In the genomic region with DNA sequence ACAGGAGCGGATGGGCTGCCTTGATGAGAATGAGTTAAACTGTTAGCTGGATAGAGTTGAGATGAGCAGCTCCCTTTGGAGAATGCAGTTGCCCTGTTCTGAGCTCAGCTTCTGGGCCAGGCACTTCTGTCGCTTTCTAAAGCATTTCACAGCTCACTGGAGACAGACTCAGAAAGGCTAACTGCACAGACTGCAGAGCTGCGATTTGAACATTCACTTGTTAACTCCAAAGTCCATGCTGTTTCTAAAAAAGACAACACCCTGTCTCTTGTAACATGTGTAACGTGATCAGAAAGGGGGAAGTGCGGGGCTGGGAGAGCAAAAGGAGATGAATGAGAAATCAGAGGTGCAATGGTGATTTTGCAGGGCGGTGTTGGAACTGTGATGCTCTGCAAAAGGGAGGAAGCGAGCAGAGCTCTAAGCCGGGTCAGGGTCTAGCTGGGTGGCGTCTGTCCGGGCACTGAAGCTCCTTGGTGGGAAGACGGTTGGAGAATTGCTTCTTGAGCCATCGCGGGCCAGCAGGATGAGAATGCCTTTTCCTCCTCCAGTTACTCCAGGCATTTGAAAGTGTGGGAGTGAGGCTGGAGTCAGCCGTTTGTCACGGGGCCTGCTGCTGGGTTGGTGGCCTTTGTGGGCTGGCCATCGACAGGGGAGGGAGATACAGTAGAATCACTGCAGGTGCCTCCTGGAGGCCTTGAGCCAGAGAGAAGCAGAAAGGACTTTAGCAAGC, we compare ENCODE assay signal across 1 cellular context.
TF ChIP-seq lines count a peak whose summit lies in the region.

No MANE protein-coding gene starts in this region.

TF ChIP-seq in liver, 16 proteins besides CTCF, POLR2A, EP300 and RAD21 (continued from another document):
- TF ChIP-seq, protein P1, sequence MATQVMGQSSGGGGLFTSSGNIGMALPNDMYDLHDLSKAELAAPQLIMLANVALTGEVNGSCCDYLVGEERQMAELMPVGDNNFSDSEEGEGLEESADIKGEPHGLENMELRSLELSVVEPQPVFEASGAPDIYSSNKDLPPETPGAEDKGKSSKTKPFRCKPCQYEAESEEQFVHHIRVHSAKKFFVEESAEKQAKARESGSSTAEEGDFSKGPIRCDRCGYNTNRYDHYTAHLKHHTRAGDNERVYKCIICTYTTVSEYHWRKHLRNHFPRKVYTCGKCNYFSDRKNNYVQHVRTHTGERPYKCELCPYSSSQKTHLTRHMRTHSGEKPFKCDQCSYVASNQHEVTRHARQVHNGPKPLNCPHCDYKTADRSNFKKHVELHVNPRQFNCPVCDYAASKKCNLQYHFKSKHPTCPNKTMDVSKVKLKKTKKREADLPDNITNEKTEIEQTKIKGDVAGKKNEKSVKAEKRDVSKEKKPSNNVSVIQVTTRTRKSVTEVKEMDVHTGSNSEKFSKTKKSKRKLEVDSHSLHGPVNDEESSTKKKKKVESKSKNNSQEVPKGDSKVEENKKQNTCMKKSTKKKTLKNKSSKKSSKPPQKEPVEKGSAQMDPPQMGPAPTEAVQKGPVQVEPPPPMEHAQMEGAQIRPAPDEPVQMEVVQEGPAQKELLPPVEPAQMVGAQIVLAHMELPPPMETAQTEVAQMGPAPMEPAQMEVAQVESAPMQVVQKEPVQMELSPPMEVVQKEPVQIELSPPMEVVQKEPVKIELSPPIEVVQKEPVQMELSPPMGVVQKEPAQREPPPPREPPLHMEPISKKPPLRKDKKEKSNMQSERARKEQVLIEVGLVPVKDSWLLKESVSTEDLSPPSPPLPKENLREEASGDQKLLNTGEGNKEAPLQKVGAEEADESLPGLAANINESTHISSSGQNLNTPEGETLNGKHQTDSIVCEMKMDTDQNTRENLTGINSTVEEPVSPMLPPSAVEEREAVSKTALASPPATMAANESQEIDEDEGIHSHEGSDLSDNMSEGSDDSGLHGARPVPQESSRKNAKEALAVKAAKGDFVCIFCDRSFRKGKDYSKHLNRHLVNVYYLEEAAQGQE (IDR thresholded peaks at IDR 0.05), result peak; percentile 46
- TF ChIP-seq JUND (IDR thresholded peaks at IDR 0.05) (peak in 1 of 2 donors; percentile 46), FOXA1 (IDR thresholded peaks at IDR 0.05) (peak; percentile 20)
- TF ChIP-seq, protein P2, sequence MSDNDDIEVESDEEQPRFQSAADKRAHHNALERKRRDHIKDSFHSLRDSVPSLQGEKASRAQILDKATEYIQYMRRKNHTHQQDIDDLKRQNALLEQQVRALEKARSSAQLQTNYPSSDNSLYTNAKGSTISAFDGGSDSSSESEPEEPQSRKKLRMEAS (IDR thresholded peaks at IDR 0.05), result peak; percentile 69
